In the genomic region with DNA sequence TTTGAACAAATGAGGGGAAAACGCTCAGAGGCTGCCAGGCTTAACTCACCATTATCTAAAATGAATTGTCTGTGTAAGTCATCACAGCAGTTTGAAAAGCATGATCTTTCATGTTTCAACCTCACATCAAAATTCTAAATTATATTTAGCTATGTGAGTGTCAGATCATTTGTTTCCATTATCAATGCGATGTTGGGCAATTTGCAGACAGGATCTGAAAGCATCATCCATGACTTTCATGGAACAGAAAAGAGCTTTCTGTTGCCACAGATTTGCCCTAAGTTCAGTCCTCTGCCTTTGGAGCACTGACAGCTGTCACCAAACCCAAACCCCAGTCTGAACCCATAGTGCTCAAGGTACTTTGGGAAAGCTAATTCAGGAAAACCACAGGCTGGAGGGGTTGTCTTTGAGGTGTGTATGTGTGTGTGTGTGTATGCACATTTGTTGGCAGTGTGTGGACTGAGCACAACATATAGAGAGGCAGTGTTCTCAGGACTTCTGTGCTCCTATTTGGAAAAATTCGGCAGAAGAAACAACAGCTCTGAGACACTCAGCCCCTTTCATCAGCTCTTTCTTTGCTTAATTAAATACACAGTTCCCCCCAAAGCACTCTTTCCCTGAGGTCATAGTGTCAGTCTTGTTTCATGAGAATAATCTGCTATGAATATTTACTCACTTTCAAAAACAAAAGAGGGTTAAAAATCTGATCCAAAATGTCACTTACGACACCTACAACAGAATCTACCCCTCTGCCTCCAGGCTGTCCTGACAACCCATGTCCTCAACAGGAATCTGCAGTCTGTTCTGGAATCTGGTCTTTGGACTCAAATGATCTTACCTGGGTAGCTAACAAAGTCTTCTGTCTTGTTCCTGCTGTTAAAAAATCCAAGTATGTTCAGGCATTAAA, we compare ENCODE assay signal across 9 cellular contexts.
DNase-seq lines count a peak whose midpoint lies in the region; ATAC-seq and TF ChIP-seq lines count a peak whose summit lies in the region.
"Had no signal": no experiment of that assay in that cellular context is flagged by ENCODE, and none has a peak within 500 bp of the region (broad histone marks: within the 10 kb centered on the region; RNA-seq: fewer than 3 reads in every experiment).

No MANE protein-coding gene starts in this region.

- H3K27me3 Mint-ChIP-seq in MCF 10A (ENCODE audit: insufficient read depth, unreplicated experiment) (no peaks in the 10 kb centered on the region), nephron (ENCODE audit: low read depth) (peaks cover 3% of the 10 kb centered on the region)

- H3K4me3 ChIP-seq in ACC112 (ENCODE audit: low read depth, low read length) (peak overlapping the region; percentile 58; the same call in 1 of the 2 replicates), HCT116 (replicated peaks in 1 of 2; ENCODE audit: low read depth in 1 of 2, low read length in 2 of 2) (no peak overlapping the region)

- TF ChIP-seq POLR2A in HCT116 (IDR thresholded peaks at IDR 0.05; ENCODE audit: borderline replicate concordance, extremely low read depth, insufficient read depth, insufficient read length): no peak

- no peak for TF ChIP-seq RAD21 in HCT116 (IDR thresholded peaks at IDR 0.05; ENCODE audit: low read depth)

- CTCF ChIA-PET in HCT116 (lab: Charles Lee): interaction anchor here (0.8 kb wide), 1 partner anchor 25 kb away, joined by 3 read pairs; no protein-coding TSS in a partner anchor
- CTCF ChIA-PET in MCF 10A (lab: Yijun Ruan, JAX): interaction anchor here (0.8 to 4.3 kb wide), 9 partner anchors 8 to 117 kb away, joined by 3 to 26 read pairs (median 4); no protein-coding TSS in a partner anchor

- ATAC-seq in HCT116 (no peak), GM21526 (IDR thresholded peaks at IDR 0.05; ENCODE audit: low FRiP score, unreplicated experiment) (no peak), HG03460 (IDR thresholded peaks at IDR 0.05; ENCODE audit: unreplicated experiment) (no peak), HG03045 (IDR thresholded peaks at IDR 0.05; ENCODE audit: unreplicated experiment) (no peak)

- H3K4me1 ChIP-seq in ACC112 (ENCODE audit: control insufficient read depth, insufficient read depth, low read length, unreplicated experiment): peaks cover 77% of the 10 kb centered on the region
- peaks cover 87 to 100% of the 10 kb centered on the region in 2 experiments for H3K4me1 ChIP-seq in HCT116 (ENCODE audit: control insufficient read depth in 1 of 2, insufficient read depth in 2 of 2, low read length in 2 of 2)

- BruUV-seq in HCT116 (replicated peaks; lab: Mats Ljungman, UMichigan): no TSS peak
- BruUV-seq in MCF 10A (replicated peaks; lab: Mats Ljungman, UMichigan): no TSS peak

- peaks cover 7% of the 10 kb centered on the region; the same call in 1 of the 2 replicates for H3K36me3 ChIP-seq in ACC112 (ENCODE audit: insufficient read depth, low read length)
- peaks cover 3 to 27% of the 10 kb centered on the region in 2 experiments; a peak in 2 of 4 replicates for H3K36me3 ChIP-seq in HCT116 (ENCODE audit: control insufficient read depth in 1 of 2, insufficient read depth in 2 of 2, low read length in 2 of 2)

- H4K20me1 ChIP-seq in HCT116 (ENCODE audit: insufficient read depth): no peaks in the 10 kb centered on the region

- TF ChIP-seq CTCF in HCT116 (IDR thresholded peaks at IDR 0.05 in 2 of 3, conservative IDR thresholded peaks at IDR 0.05 in 1 of 3; ENCODE audit: borderline replicate concordance in 1 of 3, insufficient read depth in 1 of 3, low read depth in 2 of 3, low read length in 2 of 3) (no peak), MCF 10A (IDR thresholded peaks at IDR 0.05; ENCODE audit: unreplicated experiment) (no peak), nephron (IDR thresholded peaks at IDR 0.05; ENCODE audit: unreplicated experiment in 3 of 3) (no peak)

- no peaks in the 10 kb centered on the region for H3K9me2 ChIP-seq in HCT116 (ENCODE audit: insufficient read depth)

- DNase-seq in HCT116 (ENCODE audit: low read depth, low spot score) (no peak), MCF 10A (ENCODE audit: unreplicated experiment) (no peak), D341Med (ENCODE audit: low spot score) (no peak)
- DNase-seq: NCI-H2171 treated with DMSO at 0.1 percent for 48 hours had no signal

- H3K9me3 Mint-ChIP-seq in MCF 10A (ENCODE audit: unreplicated experiment) (no peaks in the 10 kb centered on the region), nephron (no peaks in the 10 kb centered on the region)

- peaks cover 88% of the 10 kb centered on the region for H3K79me2 ChIP-seq in ACC112 (ENCODE audit: control insufficient read depth, insufficient read depth, low read length, unreplicated experiment)
- H3K79me2 ChIP-seq in HCT116 (ENCODE audit: insufficient read depth, low read length): peaks cover 100% of the 10 kb centered on the region

- H3K4me3 Mint-ChIP-seq in MCF 10A (ENCODE audit: unreplicated experiment) (peak overlapping the region; percentile 14), nephron (peak overlapping the region in 1 of 3 experiments; percentile 27)

- H3K36me3 Mint-ChIP-seq in MCF 10A (ENCODE audit: insufficient read depth, unreplicated experiment) (peaks cover 75% of the 10 kb centered on the region), nephron (ENCODE audit: low read depth) (no peaks in the 10 kb centered on the region)

- H3K27ac Mint-ChIP-seq in MCF 10A (ENCODE audit: low read depth, unreplicated experiment): peak overlapping the region; percentile 89
- peak overlapping the region; percentile 97 to 99 (median 98) for H3K27ac Mint-ChIP-seq in nephron

- peaks cover 54% of the 10 kb centered on the region for H3K4me1 Mint-ChIP-seq in MCF 10A (ENCODE audit: insufficient read depth, unreplicated experiment)
- H3K4me1 Mint-ChIP-seq in nephron: peaks cover 40% of the 10 kb centered on the region

- peak overlapping the region; percentile 99 for H3K27ac ChIP-seq in ACC112 (ENCODE audit: low read depth, low read length)
- H3K27ac ChIP-seq in HCT116 (ENCODE audit: low read depth, low read length): peak overlapping the region; percentile 99

- POLR2A ChIA-PET in HCT116 (lab: Charles Lee) (interaction anchor here (0.8 to 3.4 kb wide), 4 partner anchors 8 to 25 kb away, joined by 4 to 17 read pairs (median 4); no protein-coding TSS in a partner anchor), MCF 10A (lab: Yijun Ruan, JAX) (interaction anchor here (0.8 to 7.2 kb wide), 13 partner anchors 9 to 104 kb away, joined by 3 to 71 read pairs (median 4); no protein-coding TSS in a partner anchor)

- no peaks in the 10 kb centered on the region for H3K27me3 ChIP-seq in ACC112 (ENCODE audit: insufficient read depth, low read length)
- H3K27me3 ChIP-seq in HCT116 (ENCODE audit: insufficient read depth, low read length): no peaks in the 10 kb centered on the region

- H3K9me3 ChIP-seq in HCT116 (ENCODE audit: control insufficient read depth in 1 of 2, insufficient read depth in 1 of 2, low read depth in 1 of 2, low read length in 2 of 2): no peaks in the 10 kb centered on the region

- H2AFZ ChIP-seq in ACC112 (ENCODE audit: low read length, unreplicated experiment) (no peak overlapping the region), HCT116 (ENCODE audit: low read depth, low read length, poor library complexity, severe bottlenecking) (no peak overlapping the region)

- RAD21 ChIA-PET in HCT116 (lab: Charles Lee; ENCODE audit: low non-redundant PET in 1 of 2, low total read pairs in 2 of 2, uncharacterized antibody in 2 of 2, unreplicated experiment in 2 of 2): no interaction called here

- peak overlapping the region; percentile 17; the same call in 1 of the 2 replicates for H3K4me2 ChIP-seq in HCT116 (ENCODE audit: low read length)

- peak overlapping the region; percentile 80 for H3K9ac ChIP-seq in HCT116 (ENCODE audit: low read length)

- intact Hi-C loops in HCT116 (cut with micrococcal nuclease) (no loop called here), MCF 10A (cut with micrococcal nuclease) (no loop called here)

TF ChIP-seq in HCT116, 20 proteins besides CTCF, POLR2A, EP300 and RAD21:
- no peak for TF ChIP-seq ATF3 (IDR thresholded peaks at IDR 0.05)
- TF ChIP-seq POLR2AphosphoS5 (IDR thresholded peaks at IDR 0.05; ENCODE audit: low read depth, low read length): peak; percentile 42
